ENCODE assay signal across 8 cellular contexts in genomic region chr12:56103823-56104108, GRCh38. TPM values are rescaled to one million over a fixed set of nuclear protein-coding genes. Genes with fewer than 3 reads are reported as not detected.
DNase-seq lines count a peak whose midpoint lies in the region; ATAC-seq and TF ChIP-seq lines count a peak whose summit lies in the region.

No MANE protein-coding gene starts in this region.

- H3K27ac ChIP-seq in angular gyrus (ENCODE audit: low read depth, low read length) (peak overlapping the region; percentile 84), lower lobe of right lung (peak overlapping the region; percentile 84)

- H3K27ac Mint-ChIP-seq in activated naive CD4-positive, alpha-beta T cell treated with anti-CD3 and anti-CD28 coated beads, Interleukin-2, amount 50 U/mL, for 24 hours = peak overlapping the region; percentile 100
- H3K27ac Mint-ChIP-seq in type B pancreatic cell = peak overlapping the region; percentile 97

- intact Hi-C loops in lower lobe of right lung (cut with DNase I) = no loop called here

- ATAC-seq in lower lobe of right lung (no peak), HG03521 (IDR thresholded peaks at IDR 0.05; ENCODE audit: unreplicated experiment) (no peak)

- H3K27me3 Mint-ChIP-seq in activated naive CD4-positive, alpha-beta T cell treated with anti-CD3 and anti-CD28 coated beads, Interleukin-2, amount 50 U/mL, for 24 hours = no peaks in the 10 kb centered on the region
- no peaks in the 10 kb centered on the region for H3K27me3 Mint-ChIP-seq in type B pancreatic cell

- H3K36me3 Mint-ChIP-seq in activated naive CD4-positive, alpha-beta T cell treated with anti-CD3 and anti-CD28 coated beads, Interleukin-2, amount 50 U/mL, for 24 hours = peaks cover 26% of the 10 kb centered on the region
- peaks cover 15% of the 10 kb centered on the region for H3K36me3 Mint-ChIP-seq in type B pancreatic cell

- H3K9me3 Mint-ChIP-seq in activated naive CD4-positive, alpha-beta T cell treated with anti-CD3 and anti-CD28 coated beads, Interleukin-2, amount 50 U/mL, for 24 hours = no peaks in the 10 kb centered on the region
- H3K9me3 Mint-ChIP-seq in type B pancreatic cell = no peaks in the 10 kb centered on the region

- H3K36me3 ChIP-seq in lower lobe of right lung = peaks cover 36% of the 10 kb centered on the region

- peak overlapping the region; percentile 95 for H3K4me3 ChIP-seq in lower lobe of right lung

- TF ChIP-seq CTCF in lower lobe of right lung (IDR thresholded peaks at IDR 0.05) (no peak), type B pancreatic cell (conservative IDR thresholded peaks at IDR 0.05) (no peak)

- DNase-seq in activated naive CD4-positive, alpha-beta T cell treated with anti-CD3 and anti-CD28 coated beads, Interleukin-2, amount 50 U/mL, for 16 hours = no peak
- no peak for DNase-seq in lower lobe of right lung
- no peak for DNase-seq in type B pancreatic cell (ENCODE audit: extremely low spot score, unreplicated experiment)
- no peak for DNase-seq in stimulated activated CD4-positive, alpha-beta T cell treated with anti-CD3 and anti-CD28 coated beads, Interleukin-4, amount 100 ng/mL, for 4 hours
- no peak for DNase-seq in stimulated activated CD4-positive, alpha-beta T cell treated with anti-CD3 and anti-CD28 coated beads, Interleukin-15, amount 100 ng/mL, for 24 hours

- H3K27me3 ChIP-seq in lower lobe of right lung (ENCODE audit: low read depth) = no peaks in the 10 kb centered on the region

- H3K9me3 ChIP-seq in lower lobe of right lung = no peaks in the 10 kb centered on the region

- peaks cover 58% of the 10 kb centered on the region for H3K4me1 Mint-ChIP-seq in activated naive CD4-positive, alpha-beta T cell treated with anti-CD3 and anti-CD28 coated beads, Interleukin-2, amount 50 U/mL, for 24 hours
- peaks cover 29% of the 10 kb centered on the region for H3K4me1 Mint-ChIP-seq in type B pancreatic cell (ENCODE audit: unreplicated experiment)

- peak overlapping the region; percentile 100 for H3K4me3 Mint-ChIP-seq in activated naive CD4-positive, alpha-beta T cell treated with anti-CD3 and anti-CD28 coated beads, Interleukin-2, amount 50 U/mL, for 24 hours
- peak overlapping the region; percentile 99 for H3K4me3 Mint-ChIP-seq in type B pancreatic cell

- peaks cover 28% of the 10 kb centered on the region for H3K4me1 ChIP-seq in lower lobe of right lung

RNA-seq across cellular contexts. Expression of gene PA2G4, which starts 0.6 kb away (rescaled TPM):
- total RNA-seq in lower lobe of right lung = 69.4 TPM
- total RNA-seq in type B pancreatic cell (ENCODE audit: low replicate concordance) = 115 and 141 TPM in 2 replicates

RNA-seq across cellular contexts. Expression of gene RPL41, which starts 12.7 kb away (rescaled TPM):
- 2,837 TPM for total RNA-seq in lower lobe of right lung
- 4,566 and 4,714 TPM in 2 replicates for total RNA-seq in type B pancreatic cell (ENCODE audit: low replicate concordance)

RNA-seq across cellular contexts. Expression of gene ZC3H10, which starts 14.3 kb away (rescaled TPM):
- total RNA-seq in lower lobe of right lung (12.5 TPM), type B pancreatic cell (ENCODE audit: low replicate concordance) (11.6 and 12.1 TPM in 2 replicates)

RNA-seq across cellular contexts. Expression of gene ERBB3, which starts 23.8 kb away (rescaled TPM):
- 80.5 TPM for total RNA-seq in lower lobe of right lung
- total RNA-seq in type B pancreatic cell (ENCODE audit: low replicate concordance) = 76.5 and 176 TPM in 2 replicates

RNA-seq across cellular contexts. Expression of gene ESYT1, which starts 24.3 kb away (rescaled TPM):
- total RNA-seq in lower lobe of right lung (114 TPM), type B pancreatic cell (ENCODE audit: low replicate concordance) (81.4 and 96.3 TPM in 2 replicates)
